Comparison of ENCODE assay signal across 11 cellular contexts in genomic region chr6:11833626-11834592, GRCh38. TPM values are rescaled to one million over a fixed set of nuclear protein-coding genes. Genes with fewer than 3 reads are reported as not detected.
DNase-seq lines count a peak whose midpoint lies in the region; ATAC-seq and TF ChIP-seq lines count a peak whose summit lies in the region.
"Had no signal": no experiment of that assay in that cellular context is flagged by ENCODE, and none has a peak within 500 bp of the region (broad histone marks: within the 10 kb centered on the region; RNA-seq: fewer than 3 reads in every experiment).

No MANE protein-coding gene starts in this region.

- H3K4me3 ChIP-seq in GM12865 (ENCODE audit: low read depth, low read length) = peak overlapping the region; percentile 44
- no peak overlapping the region for H3K4me3 ChIP-seq in effector memory CD4-positive, alpha-beta T cell (ENCODE audit: insufficient read depth, low read depth, low read length, poor library complexity, severe bottlenecking)
- H3K4me3 ChIP-seq in WERI-Rb-1 (ENCODE audit: low read depth, low read length) = no peak overlapping the region

- ATAC-seq in GM19463 (IDR thresholded peaks at IDR 0.05; ENCODE audit: unreplicated experiment) (peak; percentile 75), HG03045 (IDR thresholded peaks at IDR 0.05; ENCODE audit: unreplicated experiment) (peak; percentile 81), activated B cell treated with CpG ODN at 0.5 μM for 24 hours (ENCODE audit: low read depth) (peak; percentile 7)
- ATAC-seq: Panc1 had no signal

- peak overlapping the region; percentile 57 for H3K27ac Mint-ChIP-seq in activated B cell treated with CpG ODN at 0.5 μM for 24 hours
- H3K27ac Mint-ChIP-seq: CD8-positive, alpha-beta memory T cell had no signal

- peaks cover 4% of the 10 kb centered on the region for H3K9me3 Mint-ChIP-seq in activated B cell treated with CpG ODN at 0.5 μM for 24 hours

- CTCF ChIA-PET in activated B cell treated with CpG ODN at 0.5 μM for 24 hours (lab: Charles Lee) = no interaction called here

- DNase-seq in GM12865 (ENCODE audit: low read depth) (peak; percentile 94), activated B cell treated with CpG ODN at 0.5 μM for 24 hours (no peak), NCI-H1092 treated with DMSO at 0.1 percent for 48 hours (lab: John Stamatoyannopoulos, UW) (no peak), WERI-Rb-1 (no peak)
- DNase-seq in effector memory CD4-positive, alpha-beta T cell = no peak
- no peak for DNase-seq in stimulated activated CD4-positive, alpha-beta T cell treated with anti-CD3 and anti-CD28 coated beads, Interleukin-4, amount 100 ng/mL, for 24 hours
- DNase-seq: CD8-positive, alpha-beta memory T cell; cerebellar nuclear complex had no signal

- TF ChIP-seq CTCF in GM12865 (IDR thresholded peaks at IDR 0.05; ENCODE audit: insufficient read depth, low read depth, low read length, missing control alignments) (no peak), activated B cell treated with CpG ODN at 0.5 μM for 24 hours (IDR thresholded peaks at IDR 0.05) (no peak), WERI-Rb-1 (IDR thresholded peaks at IDR 0.05; ENCODE audit: low read depth, low read length) (no peak)

- peaks cover 21% of the 10 kb centered on the region for H3K4me1 Mint-ChIP-seq in activated B cell treated with CpG ODN at 0.5 μM for 24 hours
- H3K4me1 Mint-ChIP-seq: CD8-positive, alpha-beta memory T cell had no signal

- H3K4me1 ChIP-seq in effector memory CD4-positive, alpha-beta T cell (ENCODE audit: control insufficient read depth, insufficient read depth, low read length, poor library complexity, severe bottlenecking) = no peaks in the 10 kb centered on the region

- H3K27me3 Mint-ChIP-seq in activated B cell treated with CpG ODN at 0.5 μM for 24 hours = peaks cover 2% of the 10 kb centered on the region

- H3K36me3 ChIP-seq in effector memory CD4-positive, alpha-beta T cell (ENCODE audit: control insufficient read depth, insufficient read depth, low read length) = no peaks in the 10 kb centered on the region
- H3K36me3 ChIP-seq in WERI-Rb-1 = no peaks in the 10 kb centered on the region

- H3K27me3 ChIP-seq in effector memory CD4-positive, alpha-beta T cell (replicated peaks; ENCODE audit: control insufficient read depth, insufficient read depth, low read length, poor library complexity, severe bottlenecking) = no peaks in the 10 kb centered on the region
- H3K27me3 ChIP-seq in WERI-Rb-1 (ENCODE audit: insufficient read depth, low read depth, severe bottlenecking) = no peaks in the 10 kb centered on the region

- H3K36me3 Mint-ChIP-seq in activated B cell treated with CpG ODN at 0.5 μM for 24 hours (ENCODE audit: low read depth) = no peaks in the 10 kb centered on the region

- no peaks in the 10 kb centered on the region for H3K9me3 ChIP-seq in effector memory CD4-positive, alpha-beta T cell (ENCODE audit: control insufficient read depth, low read length)
- H3K9me3 ChIP-seq in WERI-Rb-1 (ENCODE audit: severe bottlenecking) = peaks cover 10% of the 10 kb centered on the region

- no peak overlapping the region for H3K4me3 Mint-ChIP-seq in activated B cell treated with CpG ODN at 0.5 μM for 24 hours
- H3K4me3 Mint-ChIP-seq: CD8-positive, alpha-beta memory T cell had no signal

- intact Hi-C loops in activated B cell treated with CpG ODN at 0.5 μM for 24 hours (cut with micrococcal nuclease) = no loop called here

- POLR2A ChIA-PET in activated B cell treated with CpG ODN at 0.5 μM for 24 hours (lab: Charles Lee) = interaction anchor here (1.7 kb wide), 1 partner anchor 8 kb away, joined by 5 read pairs; no protein-coding TSS in a partner anchor

- no peak overlapping the region for H3K27ac ChIP-seq in effector memory CD4-positive, alpha-beta T cell (ENCODE audit: insufficient read depth, low read length, poor library complexity, severe bottlenecking)
- no peak overlapping the region for H3K27ac ChIP-seq in WERI-Rb-1

RNA-seq across cellular contexts. Expression of gene ADTRP, which starts 55.3 kb away (rescaled TPM):
- total RNA-seq in activated B cell treated with CpG ODN at 0.5 μM for 24 hours = 1.4 and 2.0 TPM in 2 replicates

Comparison
In these comparisons a context has a peak if more than half of its experiments do, and no peak if none do; other contexts are left out.
1. ATAC-seq: peak in every context shown above with its lines; median percentile 81 in HG03045; 75 in GM19463; 7 in activated B cell treated with CpG ODN at 0.5 μM for 24 hours.